ENCODE assay signal across 33 cellular contexts in the genomic region with DNA sequence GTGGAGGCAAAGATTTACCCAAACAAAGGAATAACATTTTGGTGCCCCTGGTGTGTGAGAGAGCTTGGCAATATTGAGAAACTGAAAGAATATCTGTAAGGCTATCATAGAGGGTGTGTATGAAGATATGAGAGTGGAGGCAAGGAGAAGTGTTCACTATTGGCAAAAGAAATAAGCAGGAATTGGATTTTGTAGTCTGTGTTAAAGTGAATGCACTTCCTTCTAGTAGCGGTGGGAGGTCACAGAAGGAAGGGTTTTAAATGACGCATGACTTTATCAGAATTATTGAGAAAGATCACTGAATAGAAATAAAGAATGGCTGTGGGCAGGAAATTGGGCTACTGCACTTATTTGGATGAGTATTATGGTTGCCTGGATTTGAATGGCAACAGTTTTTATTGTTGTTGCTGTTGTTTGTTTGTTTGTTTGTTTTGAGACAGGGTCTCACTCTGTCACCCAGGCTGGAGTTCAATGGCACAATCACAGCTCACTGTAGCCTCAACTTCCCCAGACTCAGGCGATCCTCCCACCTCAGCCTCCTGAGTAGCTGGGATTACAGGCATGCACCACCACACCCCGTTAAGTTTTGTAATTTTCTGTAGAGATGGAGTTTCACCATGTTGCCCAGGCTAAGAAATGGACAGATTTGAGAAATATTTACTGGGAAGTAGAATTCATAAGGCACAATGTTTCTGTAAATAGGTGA. TPM values are rescaled to one million over a fixed set of nuclear protein-coding genes. Genes with fewer than 3 reads are reported as not detected.
"Had no signal": no experiment of that assay in that cellular context is flagged by ENCODE, and none has a peak within 500 bp of the region (broad histone marks: within the 10 kb centered on the region; RNA-seq: fewer than 3 reads in every experiment).

No MANE protein-coding gene starts in this region.

- H3K9me3 Mint-ChIP-seq: activated naive CD4-positive, alpha-beta T cell treated with anti-CD3 and anti-CD28 coated beads for 36 hours; dendritic cell treated with granulocyte-macrophage colony-stimulating factor and Interleukin-4, amounts not matched to agents 40 ng/mL and 50 ng/mL, for 4 days had no signal

- H3K27me3 ChIP-seq: ascending aorta, breast epithelium, cardiac muscle cell, heart left ventricle had no signal

- H3K36me3 ChIP-seq: ascending aorta, breast epithelium, cardiac muscle cell, heart left ventricle had no signal

- ATAC-seq: activated CD4-positive, alpha-beta T cell treated with anti-CD3 and anti-CD28 coated beads for 36 hours; activated CD8-positive, alpha-beta memory T cell treated with anti-CD3 and anti-CD28 coated beads, Interleukin-2, amount 10 ng/mL, durations not matched to agents 7 days and 5 days; activated CD8-positive, alpha-beta T cell treated with anti-CD3 and anti-CD28 coated beads, Interleukin-2, amount 10 ng/mL, durations not matched to agents 7 days and 5 days; activated naive CD8-positive, alpha-beta T cell treated with anti-CD3 and anti-CD28 coated beads, Interleukin-2, amount 50 U/mL, for 24 hours; esophagus mucosa; heart left ventricle had no signal

- DNase-seq: activated CD4-positive, alpha-beta memory T cell treated with anti-CD3 and anti-CD28 coated beads for 36 hours; activated CD4-positive, alpha-beta T cell treated with anti-CD3 and anti-CD28 coated beads for 36 hours; activated CD4-positive, alpha-beta T cell treated with anti-CD3 and anti-CD28 coated beads, Interleukin-2, amount 10 ng/mL, durations not matched to agents 24 days and 14 days; activated CD4-positive, CD25-positive, alpha-beta regulatory T cell; activated CD4-positive, CD25-positive, alpha-beta regulatory T cell treated with anti-CD3 and anti-CD28 coated beads, Interleukin-2, amount 50 U/mL, for 72 hours; activated CD8-positive, alpha-beta memory T cell treated with anti-CD3 and anti-CD28 coated beads, Interleukin-2, amount 10 ng/mL, durations not matched to agents 7 days and 5 days; activated CD8-positive, alpha-beta memory T cell treated with anti-CD3 and anti-CD28 coated beads, Interleukin-2, amount 50 U/mL, for 4 hours; activated CD8-positive, alpha-beta T cell treated with anti-CD3 and anti-CD28 coated beads, Interleukin-2, amount 10 ng/mL, durations not matched to agents 7 days and 5 days; activated effector memory CD4-positive, alpha-beta T cell treated with anti-CD3 and anti-CD28 coated beads, Interleukin-2, amount 50 U/mL, for 16 hours; activated naive CD4-positive, alpha-beta T cell treated with anti-CD3 and anti-CD28 coated beads for 36 hours; activated naive CD8-positive, alpha-beta T cell treated with anti-CD3 and anti-CD28 coated beads for 36 hours; activated naive CD8-positive, alpha-beta T cell treated with anti-CD3 and anti-CD28 coated beads, Interleukin-2, amount 50 U/mL, for 24 hours; activated T-cell treated with anti-CD3 and anti-CD28 coated beads, Interleukin-2, amount 50 U/mL, for 1 hour; activated T-cell treated with anti-CD3 and anti-CD28 coated beads, Interleukin-2, amount 50 U/mL, for 48 hours; central memory CD4-positive, alpha-beta T cell; dorsolateral prefrontal cortex; effector memory CD4-positive, alpha-beta T cell; endodermal cell; foreskin fibroblast; heart left ventricle; T-helper 2 cell had no signal

- H3K4me3 ChIP-seq: ascending aorta, breast epithelium, cardiac muscle cell, coronary artery, dorsolateral prefrontal cortex, heart left ventricle had no signal

- H3K4me1 ChIP-seq: ascending aorta, breast epithelium, heart left ventricle had no signal

- H3K27ac Mint-ChIP-seq: activated CD4-positive, alpha-beta memory T cell treated with anti-CD3 and anti-CD28 coated beads for 36 hours; activated CD4-positive, alpha-beta T cell treated with anti-CD3 and anti-CD28 coated beads for 36 hours; activated CD4-positive, alpha-beta T cell treated with anti-CD3 and anti-CD28 coated beads, Interleukin-2, amount 10 ng/mL, durations not matched to agents 24 days and 14 days; activated CD8-positive, alpha-beta memory T cell treated with anti-CD3 and anti-CD28 coated beads, Interleukin-2, amount 10 ng/mL, durations not matched to agents 7 days and 5 days; activated CD8-positive, alpha-beta T cell treated with anti-CD3 and anti-CD28 coated beads, Interleukin-2, amount 10 ng/mL, durations not matched to agents 7 days and 5 days; activated naive CD4-positive, alpha-beta T cell treated with anti-CD3 and anti-CD28 coated beads for 36 hours; activated naive CD4-positive, alpha-beta T cell treated with anti-CD3 and anti-CD28 coated beads, Interleukin-2, amount 50 U/mL, for 24 hours; activated naive CD8-positive, alpha-beta T cell treated with anti-CD3 and anti-CD28 coated beads for 36 hours; activated naive CD8-positive, alpha-beta T cell treated with anti-CD3 and anti-CD28 coated beads, Interleukin-2, amount 50 U/mL, for 24 hours; activated T-helper 1 cell treated with anti-CD3 and anti-CD28 coated beads, Interleukin-12 subunit alpha, Interleukin-12 subunit beta, Interleukin-2, Interleukin-4 antibody, amounts not matched to agents 30 ng/mL and 10 ng/mL and 1 ng/mL, durations not matched to agents 14 hours and 24 hours and 36 hours; activated T-helper 2 cell treated with anti-CD3 and anti-CD28 coated beads, Interferon-gamma antibody, Interleukin-2, Interleukin-4, amounts not matched to agents 10 μg/mL and 5 μg/mL and 100 μg/mL, durations not matched to agents 14 hours and 24 hours and 36 hours; brain; dendritic cell treated with granulocyte-macrophage colony-stimulating factor and Interleukin-4, amounts not matched to agents 40 ng/mL and 50 ng/mL, for 4 days; endodermal cell had no signal

- H3K4me3 Mint-ChIP-seq: activated CD4-positive, alpha-beta memory T cell treated with anti-CD3 and anti-CD28 coated beads for 36 hours; activated CD4-positive, alpha-beta T cell treated with anti-CD3 and anti-CD28 coated beads for 36 hours; activated CD4-positive, alpha-beta T cell treated with anti-CD3 and anti-CD28 coated beads, Interleukin-2, amount 10 ng/mL, durations not matched to agents 24 days and 14 days; activated CD8-positive, alpha-beta memory T cell treated with anti-CD3 and anti-CD28 coated beads, Interleukin-2, amount 10 ng/mL, durations not matched to agents 7 days and 5 days; activated CD8-positive, alpha-beta T cell treated with anti-CD3 and anti-CD28 coated beads, Interleukin-2, amount 10 ng/mL, durations not matched to agents 7 days and 5 days; activated naive CD4-positive, alpha-beta T cell treated with anti-CD3 and anti-CD28 coated beads for 36 hours; activated naive CD4-positive, alpha-beta T cell treated with anti-CD3 and anti-CD28 coated beads, Interleukin-2, amount 50 U/mL, for 24 hours; activated naive CD8-positive, alpha-beta T cell treated with anti-CD3 and anti-CD28 coated beads for 36 hours; activated naive CD8-positive, alpha-beta T cell treated with anti-CD3 and anti-CD28 coated beads, Interleukin-2, amount 50 U/mL, for 24 hours; activated T-helper 1 cell treated with anti-CD3 and anti-CD28 coated beads, Interleukin-12 subunit alpha, Interleukin-12 subunit beta, Interleukin-2, Interleukin-4 antibody, amounts not matched to agents 30 ng/mL and 10 ng/mL and 1 ng/mL, durations not matched to agents 14 hours and 24 hours and 36 hours; brain; dendritic cell treated with granulocyte-macrophage colony-stimulating factor and Interleukin-4, amounts not matched to agents 40 ng/mL and 50 ng/mL, for 4 days; endodermal cell had no signal

- H3K9me3 ChIP-seq: ascending aorta, breast epithelium had no signal

- H3K4me1 Mint-ChIP-seq: activated CD4-positive, alpha-beta T cell treated with anti-CD3 and anti-CD28 coated beads for 36 hours; activated CD4-positive, alpha-beta T cell treated with anti-CD3 and anti-CD28 coated beads, Interleukin-2, amount 10 ng/mL, durations not matched to agents 24 days and 14 days; activated CD8-positive, alpha-beta memory T cell treated with anti-CD3 and anti-CD28 coated beads, Interleukin-2, amount 10 ng/mL, durations not matched to agents 7 days and 5 days; activated naive CD4-positive, alpha-beta T cell treated with anti-CD3 and anti-CD28 coated beads, Interleukin-2, amount 50 U/mL, for 24 hours; activated naive CD8-positive, alpha-beta T cell treated with anti-CD3 and anti-CD28 coated beads for 36 hours; activated naive CD8-positive, alpha-beta T cell treated with anti-CD3 and anti-CD28 coated beads, Interleukin-2, amount 50 U/mL, for 24 hours; brain had no signal

- H3K27ac ChIP-seq: ascending aorta, breast epithelium, cardiac muscle cell, coronary artery, dorsolateral prefrontal cortex, heart left ventricle had no signal

- H3K27me3 Mint-ChIP-seq: activated CD4-positive, alpha-beta memory T cell treated with anti-CD3 and anti-CD28 coated beads for 36 hours; activated CD4-positive, alpha-beta T cell treated with anti-CD3 and anti-CD28 coated beads for 36 hours; activated CD4-positive, alpha-beta T cell treated with anti-CD3 and anti-CD28 coated beads, Interleukin-2, amount 10 ng/mL, durations not matched to agents 24 days and 14 days; activated CD8-positive, alpha-beta memory T cell treated with anti-CD3 and anti-CD28 coated beads, Interleukin-2, amount 10 ng/mL, durations not matched to agents 7 days and 5 days; activated naive CD8-positive, alpha-beta T cell treated with anti-CD3 and anti-CD28 coated beads for 36 hours; activated naive CD8-positive, alpha-beta T cell treated with anti-CD3 and anti-CD28 coated beads, Interleukin-2, amount 50 U/mL, for 24 hours; brain; dendritic cell treated with granulocyte-macrophage colony-stimulating factor and Interleukin-4, amounts not matched to agents 40 ng/mL and 50 ng/mL, for 4 days had no signal

- H3K36me3 Mint-ChIP-seq: activated CD4-positive, alpha-beta memory T cell treated with anti-CD3 and anti-CD28 coated beads for 36 hours; activated CD8-positive, alpha-beta memory T cell treated with anti-CD3 and anti-CD28 coated beads, Interleukin-2, amount 10 ng/mL, durations not matched to agents 7 days and 5 days; activated naive CD4-positive, alpha-beta T cell treated with anti-CD3 and anti-CD28 coated beads, Interleukin-2, amount 50 U/mL, for 24 hours; activated naive CD8-positive, alpha-beta T cell treated with anti-CD3 and anti-CD28 coated beads for 36 hours; brain had no signal

RNA-seq across cellular contexts. Expression of a gene that starts 16.3 kb away (rescaled TPM):
- total RNA-seq: activated CD4-positive, alpha-beta memory T cell treated with anti-CD3 and anti-CD28 coated beads for 36 hours; activated CD4-positive, alpha-beta T cell treated with anti-CD3 and anti-CD28 coated beads, Interleukin-2, amount 10 ng/mL, durations not matched to agents 24 days and 14 days; activated CD8-positive, alpha-beta memory T cell treated with anti-CD3 and anti-CD28 coated beads for 36 hours; activated CD8-positive, alpha-beta memory T cell treated with anti-CD3 and anti-CD28 coated beads, Interleukin-2, amount 10 ng/mL, durations not matched to agents 7 days and 5 days; activated CD8-positive, alpha-beta T cell treated with anti-CD3 and anti-CD28 coated beads, Interleukin-2, amount 10 ng/mL, durations not matched to agents 7 days and 5 days; activated naive CD4-positive, alpha-beta T cell treated with anti-CD3 and anti-CD28 coated beads for 36 hours; activated naive CD8-positive, alpha-beta T cell treated with anti-CD3 and anti-CD28 coated beads for 36 hours; activated T-helper 1 cell treated with anti-CD3 and anti-CD28 coated beads, Interleukin-12 subunit alpha, Interleukin-12 subunit beta, Interleukin-2, Interleukin-4 antibody, amounts not matched to agents 30 ng/mL and 10 ng/mL and 1 ng/mL, durations not matched to agents 14 hours and 24 hours and 36 hours; activated T-helper 2 cell treated with anti-CD3 and anti-CD28 coated beads, Interferon-gamma antibody, Interleukin-2, Interleukin-4, amounts not matched to agents 10 μg/mL and 5 μg/mL and 100 μg/mL, durations not matched to agents 14 hours and 24 hours and 36 hours; T-helper 1 cell treated with Interleukin-12 subunit alpha and Interleukin-12 subunit beta and Interleukin-4 antibody, amounts not matched to agents 30 ng/mL and 1 ng/mL, for 36 hours had no signal
